Comparison of ENCODE assay signal across 26 cellular contexts in the genomic region with DNA sequence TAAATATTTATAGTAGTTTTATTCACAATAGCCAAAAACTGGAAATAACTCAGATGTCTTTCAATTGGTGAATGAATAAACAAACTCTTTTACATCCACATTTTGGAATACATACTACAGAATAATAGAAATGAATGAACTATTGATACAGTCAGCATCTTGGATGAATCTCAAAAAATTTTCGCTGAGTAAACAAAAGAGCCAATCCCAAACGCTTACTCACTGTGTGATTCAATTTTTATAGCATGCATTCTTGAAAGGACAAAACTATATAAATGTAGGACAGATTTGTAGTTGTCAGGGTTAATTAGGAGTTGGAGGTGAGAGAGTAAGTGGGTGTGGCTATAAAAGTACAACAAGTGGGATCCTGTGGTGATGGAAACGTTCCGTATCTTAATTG.
"Had no signal": no experiment of that assay in that cellular context is flagged by ENCODE, and none has a peak within 500 bp of the region (broad histone marks: within the 10 kb centered on the region; RNA-seq: fewer than 3 reads in every experiment).

No MANE protein-coding gene starts in this region.

- DNase-seq: activated CD4-positive, alpha-beta T cell treated with anti-CD3 and anti-CD28 coated beads for 4 hours; activated CD4-positive, alpha-beta T cell treated with anti-CD3 and anti-CD28 coated beads, Interleukin-2, amount 50 U/mL, for 4 hours; activated CD8-positive, alpha-beta memory T cell treated with anti-CD3 and anti-CD28 coated beads for 24 hours; activated effector memory CD4-positive, alpha-beta T cell treated with anti-CD3 and anti-CD28 coated beads, Interleukin-2, amount 50 U/mL, for 16 hours; activated naive CD4-positive, alpha-beta T cell treated with anti-CD3 and anti-CD28 coated beads, Interleukin-2, amount 10 ng/mL, durations not matched to agents 7 days and 5 days; activated naive CD8-positive, alpha-beta T cell treated with anti-CD3 and anti-CD28 coated beads, Interleukin-2, amount 10 ng/mL, durations not matched to agents 7 days and 5 days; dermis blood vessel endothelial cell; effector CD4-positive, alpha-beta T cell; heart right ventricle; lower lobe of right lung; mesenchymal stem cell; naive thymus-derived CD8-positive, alpha-beta T cell; nucleus accumbens; pancreas; spleen; stimulated activated CD4-positive, alpha-beta T cell treated with anti-CD3 and anti-CD28 coated beads, Interleukin-2, amount 100 ng/mL, for 48 hours; stimulated activated naive CD4-positive, alpha-beta T cell treated with Interleukin-2 at 50 U/mL for 16 hours; T-helper 9 cell; testis; transverse colon had no signal

- H3K4me1 ChIP-seq: ascending aorta, heart right ventricle, lower lobe of right lung, pancreas, right atrium auricular region, spleen, testis, transverse colon had no signal

- FAIRE-seq: TTC549 had no signal

- H3K27me3 ChIP-seq: ascending aorta, right atrium auricular region, spleen, testis, transverse colon had no signal

- H3K9me3 ChIP-seq: ascending aorta, heart right ventricle, lower lobe of right lung, pancreas, right atrium auricular region, spleen, testis, transverse colon had no signal

- H3K36me3 ChIP-seq: ascending aorta, heart right ventricle, lower lobe of right lung, pancreas, right atrium auricular region, spleen, transverse colon had no signal

- H3K4me3 ChIP-seq: ascending aorta, heart right ventricle, lower lobe of right lung, pancreas, right atrium auricular region, spleen, testis, transverse colon had no signal

- H3K27ac ChIP-seq: ascending aorta, epithelial cell of prostate, heart right ventricle, lower lobe of right lung, pancreas, right atrium auricular region, spleen, testis, transverse colon, VCaP had no signal

- ATAC-seq: heart right ventricle; left lobe of liver; lower lobe of right lung; naive thymus-derived CD8-positive, alpha-beta T cell; pancreas had no signal
